13 cellular contexts compared by ENCODE assay signal in genomic region chr14:61397607-61398006, GRCh38.
"Had no signal": no experiment of that assay in that cellular context is flagged by ENCODE, and none has a peak within 500 bp of the region (broad histone marks: within the 10 kb centered on the region; RNA-seq: fewer than 3 reads in every experiment).

No MANE protein-coding gene starts in this region.

- H3K27ac ChIP-seq: brain microvascular endothelial cell, foreskin keratinocyte, thoracic aorta had no signal

- H3K4me1 ChIP-seq: foreskin keratinocyte had no signal

- H3K9me3 ChIP-seq: thoracic aorta had no signal

- H3K9me3 Mint-ChIP-seq: activated CD4-positive, alpha-beta T cell treated with anti-CD3 and anti-CD28 coated beads, Interleukin-2, amount 10 ng/mL, durations not matched to agents 24 days and 14 days; activated T-helper 1 cell treated with anti-CD3 and anti-CD28 coated beads, Interleukin-12 subunit alpha, Interleukin-12 subunit beta, Interleukin-2, Interleukin-4 antibody, amounts not matched to agents 30 ng/mL and 10 ng/mL and 1 ng/mL, durations not matched to agents 14 hours and 24 hours and 36 hours; dendritic cell treated with granulocyte-macrophage colony-stimulating factor and Interleukin-4, amounts not matched to agents 40 ng/mL and 50 ng/mL, for 4 days; neural crest cell; WTC11 had no signal

- H3K4me1 Mint-ChIP-seq: WTC11 had no signal

- H3K27me3 Mint-ChIP-seq: activated CD4-positive, alpha-beta T cell treated with anti-CD3 and anti-CD28 coated beads, Interleukin-2, amount 10 ng/mL, durations not matched to agents 24 days and 14 days; dendritic cell treated with granulocyte-macrophage colony-stimulating factor and Interleukin-4, amounts not matched to agents 40 ng/mL and 50 ng/mL, for 4 days had no signal

- H3K4me3 Mint-ChIP-seq: activated T-helper 1 cell treated with anti-CD3 and anti-CD28 coated beads, Interleukin-12 subunit alpha, Interleukin-12 subunit beta, Interleukin-2, Interleukin-4 antibody, amounts not matched to agents 30 ng/mL and 10 ng/mL and 1 ng/mL, durations not matched to agents 14 hours and 24 hours and 36 hours; dendritic cell treated with granulocyte-macrophage colony-stimulating factor and Interleukin-4, amounts not matched to agents 40 ng/mL and 50 ng/mL, for 4 days; neural crest cell; WTC11 had no signal

- H3K4me3 ChIP-seq: thoracic aorta had no signal

- DNase-seq: activated CD4-positive, alpha-beta T cell treated with anti-CD3 and anti-CD28 coated beads, Interleukin-2, amount 10 ng/mL, durations not matched to agents 24 days and 14 days; activated naive CD4-positive, alpha-beta T cell treated with Interleukin-2 at 50 U/mL for 16 hours; anterior cingulate cortex; brain microvascular endothelial cell; cerebellar nuclear complex; effector memory CD4-positive, alpha-beta T cell; foreskin keratinocyte had no signal

- ATAC-seq: foreskin keratinocyte, sciatic nerve, WTC11 had no signal

- H3K27me3 ChIP-seq: brain microvascular endothelial cell, foreskin keratinocyte had no signal

- H3K36me3 ChIP-seq: brain microvascular endothelial cell, thoracic aorta had no signal

- H3K27ac Mint-ChIP-seq: activated T-helper 1 cell treated with anti-CD3 and anti-CD28 coated beads, Interleukin-12 subunit alpha, Interleukin-12 subunit beta, Interleukin-2, Interleukin-4 antibody, amounts not matched to agents 30 ng/mL and 10 ng/mL and 1 ng/mL, durations not matched to agents 14 hours and 24 hours and 36 hours; dendritic cell treated with granulocyte-macrophage colony-stimulating factor and Interleukin-4, amounts not matched to agents 40 ng/mL and 50 ng/mL, for 4 days; WTC11 had no signal

- H3K36me3 Mint-ChIP-seq: WTC11 had no signal
